Comparison of ENCODE assay signal across 24 cellular contexts in genomic region chr15:33026614-33027013, GRCh38.
DNase-seq lines count a peak whose midpoint lies in the region; ATAC-seq, FAIRE-seq and TF ChIP-seq lines count a peak whose summit lies in the region.
"Had no signal": no experiment of that assay in that cellular context is flagged by ENCODE, and none has a peak within 500 bp of the region (broad histone marks: within the 10 kb centered on the region; RNA-seq: fewer than 3 reads in every experiment).

No MANE protein-coding gene starts in this region.

- no peaks in the 10 kb centered on the region for H3K36me3 ChIP-seq in pancreas
- H3K36me3 ChIP-seq in adrenal gland (replicated peaks in 1 of 2), result no peaks in the 10 kb centered on the region
- H3K36me3 ChIP-seq: BE2C, gastrocnemius medialis had no signal

- WGBS in pancreas, 2 donors, result 6 to 8% methylated on average over 2 of the region's 2 CpGs
- WGBS in adrenal gland, 4 donors, result 16 to 37% (median 25%) methylated on average over 2 of the region's 2 CpGs

- H3K4me1 ChIP-seq in pancreas, result peaks cover 0 to 16% (median 15%) of the 10 kb centered on the region in 3 donors
- H3K4me1 ChIP-seq in adrenal gland (replicated peaks in 1 of 2), result no peaks in the 10 kb centered on the region

- H3K4me3 Mint-ChIP-seq in stimulated activated naive B cell treated with anti-CD40 and anti-IgM and Interleukin-4, amounts not matched to agents 10 μg/mL and 1 μg/mL and 100 μg/mL, for 72 hours, result no peak overlapping the region
- H3K4me3 Mint-ChIP-seq: H9; stimulated activated naive CD8-positive, alpha-beta T cell treated with anti-CD3 and anti-CD28 coated beads, Interleukin-15, amount 100 ng/mL, for 72 hours had no signal

- TF ChIP-seq CTCF in pancreas (IDR thresholded peaks at IDR 0.05), result no peak
- TF ChIP-seq CTCF in adrenal gland (IDR thresholded peaks at IDR 0.05), result no peak

- no peak for TF ChIP-seq POLR2A in adrenal gland (IDR thresholded peaks at IDR 0.05)

- H3K9me3 Mint-ChIP-seq in stimulated activated naive B cell treated with anti-CD40 and anti-IgM and Interleukin-4, amounts not matched to agents 10 μg/mL and 1 μg/mL and 100 μg/mL, for 72 hours, result no peaks in the 10 kb centered on the region
- H3K9me3 Mint-ChIP-seq: H9; stimulated activated naive CD8-positive, alpha-beta T cell treated with anti-CD3 and anti-CD28 coated beads, Interleukin-15, amount 100 ng/mL, for 72 hours had no signal

- H3K4me1 Mint-ChIP-seq in stimulated activated naive B cell treated with anti-CD40 and anti-IgM and Interleukin-4, amounts not matched to agents 10 μg/mL and 1 μg/mL and 100 μg/mL, for 72 hours, result no peaks in the 10 kb centered on the region

- H3K36me3 Mint-ChIP-seq in stimulated activated naive B cell treated with anti-CD40 and anti-IgM and Interleukin-4, amounts not matched to agents 10 μg/mL and 1 μg/mL and 100 μg/mL, for 72 hours, result no peaks in the 10 kb centered on the region

- peak; percentile 11 for DNase-seq in NCI-H1092 treated with DMSO at 0.1 percent for 48 hours (lab: John Stamatoyannopoulos, UW)
- DNase-seq in NCI-H1092 (lab: John Stamatoyannopoulos, UW), result no peak
- peak; percentile 61 for DNase-seq in NCI-H69 (lab: John Stamatoyannopoulos, UW)
- peak; percentile 57 for DNase-seq in left ventricle myocardium superior
- DNase-seq in pancreas, result peak in 2 of 6 donors; percentile 19 to 48
- no peak for DNase-seq in stimulated activated naive B cell treated with anti-CD40 and anti-IgM and Interleukin-4, amounts not matched to agents 10 μg/mL and 1 μg/mL and 100 μg/mL, for 72 hours
- DNase-seq in medulla oblongata (ENCODE audit: extremely low spot score), result no peak
- no peak for DNase-seq in adrenal gland
- DNase-seq: activated CD4-positive, alpha-beta T cell treated with anti-CD3 and anti-CD28 coated beads, Interleukin-2, amount 50 U/mL, for 1 hour; activated CD8-positive, alpha-beta memory T cell treated with anti-CD3 and anti-CD28 coated beads, Interleukin-2, amount 50 U/mL, for 4 hours; activated effector memory CD4-positive, alpha-beta T cell treated with anti-CD3 and anti-CD28 coated beads, Interleukin-2, amount 50 U/mL, for 16 hours; BE2C; Calu3; caudate nucleus; gastrocnemius medialis; GF-D8; H9; NCI-H1436 treated with DMSO at 0.1 percent for 48 hours; NCI-H226; stimulated activated naive CD8-positive, alpha-beta T cell treated with anti-CD3 and anti-CD28 coated beads, Interleukin-15, amount 100 ng/mL, for 72 hours had no signal

- ATAC-seq in left ventricle myocardium superior, result peak; percentile 73
- ATAC-seq in pancreas, result peak; percentile 53 to 83 (median 62)
- ATAC-seq in stimulated activated naive B cell treated with anti-CD40 and anti-IgM and Interleukin-4, amounts not matched to agents 10 μg/mL and 1 μg/mL and 100 μg/mL, for 72 hours (replicated peaks), result no peak
- ATAC-seq: gastrocnemius medialis; GM12878; left lobe of liver; stimulated activated naive CD8-positive, alpha-beta T cell treated with anti-CD3 and anti-CD28 coated beads, Interleukin-15, amount 100 ng/mL, for 72 hours had no signal

- no peak overlapping the region for H3K4me3 ChIP-seq in pancreas
- H3K4me3 ChIP-seq in adrenal gland, result no peak overlapping the region
- H3K4me3 ChIP-seq: gastrocnemius medialis, GM12878 had no signal

- H3K27ac Mint-ChIP-seq in stimulated activated naive B cell treated with anti-CD40 and anti-IgM and Interleukin-4, amounts not matched to agents 10 μg/mL and 1 μg/mL and 100 μg/mL, for 72 hours, result no peak overlapping the region
- H3K27ac Mint-ChIP-seq: H9; stimulated activated naive CD8-positive, alpha-beta T cell treated with anti-CD3 and anti-CD28 coated beads, Interleukin-15, amount 100 ng/mL, for 72 hours had no signal

- H3K9me3 ChIP-seq in pancreas (no peaks in the 10 kb centered on the region), adrenal gland (replicated peaks in 1 of 3) (no peaks in the 10 kb centered on the region)
- H3K9me3 ChIP-seq: BE2C, gastrocnemius medialis had no signal

- no peak for FAIRE-seq in pancreas (lab: Jason Lieb, UNC)
- FAIRE-seq: GM12878, urothelium cell line had no signal

- intact Hi-C loops in left ventricle myocardium superior (cut with micrococcal nuclease), result no loop called here
- intact Hi-C loops in pancreas (cut with DNase I), result no loop called here
- intact Hi-C loops in adrenal gland (cut with DNase I), result no loop called here

- H3K27ac ChIP-seq in pancreas (peak overlapping the region in 3 of 4 donors; percentile 4 to 38 (median 16)), adrenal gland (no peak overlapping the region)
- H3K27ac ChIP-seq: RWPE1 had no signal

- H3K27me3 ChIP-seq in pancreas (no peaks in the 10 kb centered on the region), adrenal gland (no peaks in the 10 kb centered on the region)
- H3K27me3 ChIP-seq: BE2C, gastrocnemius medialis had no signal

- peaks cover 0 to 10% of the 10 kb centered on the region in 2 donors for H3K27me3 Mint-ChIP-seq in stimulated activated naive B cell treated with anti-CD40 and anti-IgM and Interleukin-4, amounts not matched to agents 10 μg/mL and 1 μg/mL and 100 μg/mL, for 72 hours
- H3K27me3 Mint-ChIP-seq: stimulated activated naive CD8-positive, alpha-beta T cell treated with anti-CD3 and anti-CD28 coated beads, Interleukin-15, amount 100 ng/mL, for 72 hours had no signal

Comparison
In these comparisons a context has a peak if more than half of its experiments do, and no peak if none do; other contexts are left out.
1. DNase-seq: peak in NCI-H1092 treated with DMSO at 0.1 percent for 48 hours (single experiment), NCI-H69 (single experiment) and left ventricle myocardium superior (single experiment); none in NCI-H1092 (single experiment), stimulated activated naive B cell treated with anti-CD40 and anti-IgM and Interleukin-4, amounts not matched to agents 10 μg/mL and 1 μg/mL and 100 μg/mL, for 72 hours (single experiment), medulla oblongata (single experiment) and adrenal gland (0 of 7).
2. ATAC-seq: peak in left ventricle myocardium superior (single experiment) and pancreas (4 of 4); none in stimulated activated naive B cell treated with anti-CD40 and anti-IgM and Interleukin-4, amounts not matched to agents 10 μg/mL and 1 μg/mL and 100 μg/mL, for 72 hours (0 of 2).
3. H3K27ac ChIP-seq: peak in pancreas (3 of 4); none in adrenal gland (0 of 5).